Comparison of ENCODE assay signal across 1 cellular context in genomic region chrX:107773206-107773605, GRCh38.
TF ChIP-seq lines count a peak whose summit lies in the region.

No MANE protein-coding gene starts in this region.

TF ChIP-seq in GM23338, 12 proteins besides CTCF, POLR2A, EP300 and RAD21 (continued from another document):
- no peak for TF ChIP-seq ZNF462 (CRISPR knock-in tag; IDR thresholded peaks at IDR 0.05)
- TF ChIP-seq CREB1 (CRISPR knock-in tag; IDR thresholded peaks at IDR 0.05; ENCODE audit: low read depth) = no peak
